8 cellular contexts compared by ENCODE assay signal in the genomic region with DNA sequence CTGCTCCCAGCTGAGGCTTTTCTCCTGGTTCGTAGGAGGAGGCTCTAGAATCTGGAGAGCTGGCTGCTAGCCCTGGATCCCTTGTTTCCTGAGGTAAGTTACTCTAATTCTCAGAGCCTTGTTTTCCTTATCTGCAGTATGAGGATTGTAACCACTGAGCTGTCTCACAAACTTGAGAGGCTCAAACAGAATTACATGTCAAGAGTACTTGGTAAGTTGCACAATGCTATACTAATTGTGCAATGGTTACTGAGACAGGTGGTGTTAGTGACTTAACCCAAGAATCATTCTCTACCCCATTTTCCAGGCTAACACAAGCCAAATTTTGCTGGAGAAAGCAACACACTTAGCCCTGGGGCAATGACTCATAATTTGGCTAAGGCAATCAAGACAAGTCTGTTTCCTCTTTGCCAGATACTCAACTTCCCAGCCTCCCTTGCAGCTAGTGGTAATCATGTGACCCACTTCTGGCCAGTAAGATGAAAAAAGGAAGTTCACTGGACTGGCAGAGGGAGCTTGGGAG.
A peak's percentile ranks its signal among the peaks of the same experiment; 100 is the strongest.
DNase-seq lines count a peak whose midpoint lies in the region; ATAC-seq and TF ChIP-seq lines count a peak whose summit lies in the region.

No MANE protein-coding gene starts in this region.

- TF ChIP-seq CTCF in BE2C (IDR thresholded peaks at IDR 0.05; ENCODE audit: low read depth, low read length) (no peak), astrocyte of the spinal cord (IDR thresholded peaks at IDR 0.05; ENCODE audit: low read depth, low read length) (no peak), kidney epithelial cell (IDR thresholded peaks at IDR 0.05; ENCODE audit: insufficient read depth, low read length, poor library complexity, severe bottlenecking) (no peak), endodermal cell (conservative IDR thresholded peaks at IDR 0.05) (no peak)

- H3K4me1 Mint-ChIP-seq in endodermal cell: peaks cover 51% of the 10 kb centered on the region

- WGBS in endodermal cell (ENCODE audit: insufficient coverage in 1 of 2, insufficient read length in 1 of 2), 2 experiments: 81 to 86% methylated on average over 1 of the region's 1 CpG

- H3K27me3 ChIP-seq in BE2C: no peaks in the 10 kb centered on the region
- H3K27me3 ChIP-seq in kidney epithelial cell (ENCODE audit: control insufficient read depth, insufficient read depth, low read length): no peaks in the 10 kb centered on the region
- no peaks in the 10 kb centered on the region for H3K27me3 ChIP-seq in endodermal cell (ENCODE audit: control insufficient read depth, insufficient read depth, low read length, poor library complexity, severe bottlenecking)

- H3K9me3 Mint-ChIP-seq in endodermal cell: no peaks in the 10 kb centered on the region

- ATAC-seq in GM21515 (IDR thresholded peaks at IDR 0.05; ENCODE audit: unreplicated experiment) (no peak), HG03460 (IDR thresholded peaks at IDR 0.05; ENCODE audit: unreplicated experiment) (no peak)

- H3K4me1 ChIP-seq in BE2C (peaks cover 6% of the 10 kb centered on the region), endodermal cell (ENCODE audit: control insufficient read depth, insufficient read depth, low read length) (peaks cover 30% of the 10 kb centered on the region)

- H3K27ac Mint-ChIP-seq in endodermal cell: no peak overlapping the region

- H3K36me3 ChIP-seq in BE2C (no peaks in the 10 kb centered on the region), kidney epithelial cell (ENCODE audit: control insufficient read depth, insufficient read depth, low read length) (no peaks in the 10 kb centered on the region), endodermal cell (ENCODE audit: control insufficient read depth, insufficient read depth, low read length) (no peaks in the 10 kb centered on the region)

- H3K9me3 ChIP-seq in BE2C (no peaks in the 10 kb centered on the region; the same call in 1 of the 2 replicates), endodermal cell (ENCODE audit: control insufficient read depth, low read length) (no peaks in the 10 kb centered on the region)

- in situ Hi-C loops in astrocyte of the spinal cord (cut with HindIII; ENCODE audit: low sequenced_read_pairs): no loop called here

- H3K36me3 Mint-ChIP-seq in endodermal cell (ENCODE audit: low read depth): no peaks in the 10 kb centered on the region

- no peaks in the 10 kb centered on the region for H3K27me3 Mint-ChIP-seq in endodermal cell (ENCODE audit: insufficient read depth)

- H3K4me3 Mint-ChIP-seq in endodermal cell: no peak overlapping the region

- H3K4me3 ChIP-seq in BE2C (ENCODE audit: low read depth, low read length) (no peak overlapping the region), astrocyte of the spinal cord (ENCODE audit: low read depth, low read length) (no peak overlapping the region), kidney epithelial cell (ENCODE audit: low read depth, low read length) (no peak overlapping the region), endodermal cell (ENCODE audit: low read length) (no peak overlapping the region)

- DNase-seq in BE2C (peak; percentile 27), LHCN-M2 (ENCODE audit: low read depth) (peak; percentile 23), astrocyte of the spinal cord (ENCODE audit: low read depth, low spot score) (peak; percentile 90), kidney epithelial cell (ENCODE audit: low read depth) (peak; percentile 98), nucleus accumbens (lab: John Stamatoyannopoulos, UW) (no peak), endodermal cell (no peak)

- no peak overlapping the region for H3K9ac ChIP-seq in endodermal cell (ENCODE audit: extremely low read depth, low read length, poor library complexity, severe bottlenecking)

- no peak overlapping the region for H3K27ac ChIP-seq in endodermal cell (ENCODE audit: low read depth, low read length)

Comparison
In these comparisons a context has a peak if more than half of its experiments do, and no peak if none do; other contexts are left out.
1. DNase-seq: peak in BE2C (single experiment), LHCN-M2 (single experiment), astrocyte of the spinal cord (single experiment) and kidney epithelial cell (single experiment); none in nucleus accumbens (0 of 56) and endodermal cell (single experiment).